8 cellular contexts compared by ENCODE assay signal in the genomic region with DNA sequence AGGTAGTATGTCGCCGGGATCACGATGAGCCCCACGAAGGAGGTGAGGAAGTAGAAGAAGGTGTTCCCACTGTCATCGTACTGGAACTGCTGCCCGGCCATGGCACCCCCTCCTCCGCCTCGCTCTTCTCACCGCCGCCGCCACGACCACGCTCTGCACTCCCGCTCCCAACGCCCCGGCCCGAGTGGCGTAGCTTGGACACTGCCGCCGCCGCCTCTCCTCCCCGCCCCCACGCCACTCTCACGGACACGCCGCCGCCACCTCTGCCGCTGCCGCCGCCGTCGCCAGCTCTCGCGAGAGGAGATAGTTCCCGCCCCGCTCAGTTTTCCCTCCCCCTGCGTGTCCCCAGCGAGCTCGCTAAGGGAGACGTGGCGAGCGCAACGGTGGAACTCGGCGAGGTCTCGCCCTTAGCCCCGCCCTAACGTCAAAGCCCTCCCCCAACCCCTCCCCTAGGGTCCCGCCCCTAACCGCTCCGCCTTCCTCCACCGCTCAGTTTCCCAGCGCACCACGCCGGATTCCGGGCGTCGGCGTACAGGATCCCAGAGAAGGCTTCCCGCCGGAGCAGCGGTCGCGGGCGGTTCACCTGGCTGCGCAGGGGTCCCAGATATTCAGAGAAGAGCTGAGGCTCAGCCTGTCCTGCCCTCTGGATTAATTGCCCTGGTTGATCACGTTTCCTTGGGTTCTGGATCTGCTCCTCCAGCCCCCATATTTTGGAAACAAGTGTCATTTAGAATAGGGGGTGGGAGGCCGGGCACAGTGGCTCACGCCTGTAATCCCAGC. TPM values are rescaled to one million over a fixed set of nuclear protein-coding genes. Genes with fewer than 3 reads are reported as not detected.
DNase-seq lines count a peak whose midpoint lies in the region; ATAC-seq and TF ChIP-seq lines count a peak whose summit lies in the region.

A gene with protein sequence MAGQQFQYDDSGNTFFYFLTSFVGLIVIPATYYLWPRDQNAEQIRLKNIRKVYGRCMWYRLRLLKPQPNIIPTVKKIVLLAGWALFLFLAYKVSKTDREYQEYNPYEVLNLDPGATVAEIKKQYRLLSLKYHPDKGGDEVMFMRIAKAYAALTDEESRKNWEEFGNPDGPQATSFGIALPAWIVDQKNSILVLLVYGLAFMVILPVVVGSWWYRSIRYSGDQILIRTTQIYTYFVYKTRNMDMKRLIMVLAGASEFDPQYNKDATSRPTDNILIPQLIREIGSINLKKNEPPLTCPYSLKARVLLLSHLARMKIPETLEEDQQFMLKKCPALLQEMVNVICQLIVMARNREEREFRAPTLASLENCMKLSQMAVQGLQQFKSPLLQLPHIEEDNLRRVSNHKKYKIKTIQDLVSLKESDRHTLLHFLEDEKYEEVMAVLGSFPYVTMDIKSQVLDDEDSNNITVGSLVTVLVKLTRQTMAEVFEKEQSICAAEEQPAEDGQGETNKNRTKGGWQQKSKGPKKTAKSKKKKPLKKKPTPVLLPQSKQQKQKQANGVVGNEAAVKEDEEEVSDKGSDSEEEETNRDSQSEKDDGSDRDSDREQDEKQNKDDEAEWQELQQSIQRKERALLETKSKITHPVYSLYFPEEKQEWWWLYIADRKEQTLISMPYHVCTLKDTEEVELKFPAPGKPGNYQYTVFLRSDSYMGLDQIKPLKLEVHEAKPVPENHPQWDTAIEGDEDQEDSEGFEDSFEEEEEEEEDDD (minus strand): TSS at position 300 of the 780 bp plus-strand sequence. CDS start 199 bp downstream, at position 101.

- under 1% methylated on average over 67 of the region's 69 CpGs for WGBS in prostate gland

- peaks cover 20% of the 10 kb centered on the region for H3K4me1 Mint-ChIP-seq in T-helper 1 cell treated with Interleukin-12 subunit alpha and Interleukin-12 subunit beta and Interleukin-4 antibody, amounts not matched to agents 30 μg/mL and 1 μg/mL, for 36 hours (ENCODE audit: low read depth)

- intact Hi-C loops in left cardiac atrium (cut with DNase I): no loop called here
- intact Hi-C loops in prostate gland (cut with DNase I): no loop called here

- DNase-seq in NCI-H1694 treated with DMSO at 0.1 percent for 48 hours (lab: John Stamatoyannopoulos, UW) (peak; percentile 84), amniotic stem cell (lab: John Stamatoyannopoulos, UW) (peak; percentile 96), left cardiac atrium (peak; percentile 97), prostate gland (ENCODE audit: low spot score) (peak; percentile 97), ureter (ENCODE audit: low spot score) (peak; percentile 99)

- peaks cover 9% of the 10 kb centered on the region for H3K36me3 Mint-ChIP-seq in T-helper 1 cell treated with Interleukin-12 subunit alpha and Interleukin-12 subunit beta and Interleukin-4 antibody, amounts not matched to agents 30 μg/mL and 1 μg/mL, for 36 hours (ENCODE audit: low read depth)

- H3K27me3 Mint-ChIP-seq in T-helper 1 cell treated with Interleukin-12 subunit alpha and Interleukin-12 subunit beta and Interleukin-4 antibody, amounts not matched to agents 30 μg/mL and 1 μg/mL, for 36 hours (ENCODE audit: low read depth): peaks cover 7% of the 10 kb centered on the region

- H3K4me1 ChIP-seq in prostate gland (replicated peaks): peaks cover 5% of the 10 kb centered on the region

- no peaks in the 10 kb centered on the region for H3K9me3 ChIP-seq in prostate gland

- H3K27ac Mint-ChIP-seq in T-helper 1 cell treated with Interleukin-12 subunit alpha and Interleukin-12 subunit beta and Interleukin-4 antibody, amounts not matched to agents 30 μg/mL and 1 μg/mL, for 36 hours: peak within 1 kb of the TSS; percentile 98

- TF ChIP-seq CTCF in prostate gland (IDR thresholded peaks at IDR 0.05): peak in 2 of 4 experiments; percentile 12 to 13

- H3K27me3 ChIP-seq in prostate gland (replicated peaks; ENCODE audit: insufficient read depth): no peaks in the 10 kb centered on the region

- ATAC-seq in GM18498 (IDR thresholded peaks at IDR 0.05; ENCODE audit: unreplicated experiment) (peak; percentile 96), HG02885 (IDR thresholded peaks at IDR 0.05; ENCODE audit: poor library complexity, unreplicated experiment) (peak; percentile 94), left cardiac atrium (peak; percentile 99)

- H3K4me3 Mint-ChIP-seq in T-helper 1 cell treated with Interleukin-12 subunit alpha and Interleukin-12 subunit beta and Interleukin-4 antibody, amounts not matched to agents 30 μg/mL and 1 μg/mL, for 36 hours: peak within 1 kb of the TSS; percentile 99

- H3K36me3 ChIP-seq in prostate gland: no peaks in the 10 kb centered on the region

- H3K27ac ChIP-seq in prostate gland: peak within 1 kb of the TSS; percentile 87 to 90

- peak within 1 kb of the TSS; percentile 81 to 96 for H3K4me3 ChIP-seq in prostate gland

- no peaks in the 10 kb centered on the region for H3K9me3 Mint-ChIP-seq in T-helper 1 cell treated with Interleukin-12 subunit alpha and Interleukin-12 subunit beta and Interleukin-4 antibody, amounts not matched to agents 30 μg/mL and 1 μg/mL, for 36 hours

- peak; percentile 83 for TF ChIP-seq POLR2A in prostate gland (IDR thresholded peaks at IDR 0.05)

RNA-seq across cellular contexts. Expression of the gene that starts here (rescaled TPM):
- total RNA-seq in left cardiac atrium (10 to 100 TPM; 61.6 to 90.0 TPM), prostate gland (10 to 100 TPM; 28.6 to 35.2 TPM), ureter (105 TPM)

Comparison
In these comparisons a context has a peak if more than half of its experiments do, and no peak if none do; other contexts are left out.
1. Peak in every context shown above with its lines: DNase-seq, ATAC-seq, H3K4me3 ChIP-seq and H3K27ac ChIP-seq.